In genomic region chr1:53330819-53331218, GRCh38 we compare ENCODE assay signal across 18 cellular contexts. TPM values are rescaled to one million over a fixed set of nuclear protein-coding genes. Genes with fewer than 3 reads are reported as not detected.
A peak's percentile ranks its signal among the peaks of the same experiment; 100 is the strongest.
DNase-seq lines count a peak whose midpoint lies in the region; ATAC-seq and TF ChIP-seq lines count a peak whose summit lies in the region.
"Had no signal": no experiment of that assay in that cellular context is flagged by ENCODE, and none has a peak within 500 bp of the region (broad histone marks: within the 10 kb centered on the region; RNA-seq: fewer than 3 reads in every experiment).

No MANE protein-coding gene starts in this region.

- 80 to 83% methylated on average over 5 of the region's 5 CpGs for WGBS in sigmoid colon, 2 donors

- H3K4me3 ChIP-seq in coronary artery, result no peak overlapping the region
- H3K4me3 ChIP-seq in sigmoid colon, result no peak overlapping the region
- H3K4me3 ChIP-seq: GM12878, smooth muscle cell, uterus had no signal

- TF ChIP-seq CTCF in coronary artery (IDR thresholded peaks at IDR 0.05), result no peak
- no peak for TF ChIP-seq CTCF in sigmoid colon (IDR thresholded peaks at IDR 0.05)
- TF ChIP-seq CTCF in GM10266 (IDR thresholded peaks at IDR 0.05; ENCODE audit: control insufficient read depth, insufficient read depth, low read depth, missing control alignments), result no peak

- no peaks in the 10 kb centered on the region for H3K36me3 ChIP-seq in sigmoid colon
- H3K36me3 ChIP-seq: uterus had no signal

- intact Hi-C loops in sigmoid colon (cut with DNase I), result no loop called here

- no peak for TF ChIP-seq EP300 in sigmoid colon (IDR thresholded peaks at IDR 0.05)

- no peak for ATAC-seq in HG03097 (IDR thresholded peaks at IDR 0.05; ENCODE audit: low FRiP score, unreplicated experiment)
- ATAC-seq: activated CD4-positive, alpha-beta T cell treated with anti-CD3 and anti-CD28 coated beads for 36 hours; GM12878; Panc1; stimulated activated naive B cell treated with anti-CD40 and anti-IgM and Interleukin-4, amounts not matched to agents 10 μg/mL and 1 μg/mL and 100 μg/mL, for 72 hours had no signal

- H3K4me1 ChIP-seq in sigmoid colon, result peaks cover 0 to 22% (median 20%) of the 10 kb centered on the region in 4 donors

- H3K9me3 ChIP-seq in sigmoid colon, result no peaks in the 10 kb centered on the region
- H3K9me3 ChIP-seq: uterus had no signal

- no peaks in the 10 kb centered on the region for H3K27me3 ChIP-seq in sigmoid colon
- H3K27me3 ChIP-seq: uterus had no signal

- no peak for TF ChIP-seq POLR2A in sigmoid colon (IDR thresholded peaks at IDR 0.05)

- H3K27ac ChIP-seq in coronary artery (no peak overlapping the region), sigmoid colon (no peak overlapping the region)
- H3K27ac ChIP-seq: uterus had no signal

- peak; percentile 42 for DNase-seq in activated effector memory CD4-positive, alpha-beta T cell treated with anti-CD3 and anti-CD28 coated beads, Interleukin-2, amount 50 U/mL, for 16 hours
- no peak for DNase-seq in activated effector memory CD4-positive, alpha-beta T cell treated with Interleukin-2 at 50 U/mL for 16 hours
- DNase-seq in M059J (ENCODE audit: low read depth), result peak; percentile 22
- peak; percentile 62 for DNase-seq in coronary artery (ENCODE audit: low spot score)
- DNase-seq in sigmoid colon, result peak; percentile 51
- no peak for DNase-seq in NCI-H446 treated with DMSO at 0.1 percent for 48 hours (lab: John Stamatoyannopoulos, UW)
- DNase-seq in GM10266 (ENCODE audit: extremely low spot score), result no peak
- DNase-seq: ACHN; activated CD4-positive, alpha-beta T cell treated with anti-CD3 and anti-CD28 coated beads for 36 hours; EL; NCI-H2081; occipital lobe; stimulated activated naive B cell treated with anti-CD40 and anti-IgM and Interleukin-4, amounts not matched to agents 10 μg/mL and 1 μg/mL and 100 μg/mL, for 72 hours had no signal

RNA-seq across cellular contexts. Expression of gene LRP8, which starts 2.9 kb away (rescaled TPM):
- total RNA-seq in M059J (2014; rRNA removed; shearing (Covaris generic)), result 36.0 and 57.4 TPM in 2 replicates
- 1 to 10 TPM; 1.1 to 1.7 (median 1.2) TPM for total RNA-seq in sigmoid colon
- polyA plus RNA-seq in sigmoid colon, result 1 to 10 TPM in 2 of 3 donors, under 1 TPM in 1; 0.69 to 7.8 (median 3.0) TPM

Comparison
In these comparisons a context has a peak if more than half of its experiments do, and no peak if none do; other contexts are left out.
1. DNase-seq: peak in activated effector memory CD4-positive, alpha-beta T cell treated with anti-CD3 and anti-CD28 coated beads, Interleukin-2, amount 50 U/mL, for 16 hours (single experiment), M059J (single experiment), coronary artery (single experiment) and sigmoid colon (single experiment); none in activated effector memory CD4-positive, alpha-beta T cell treated with Interleukin-2 at 50 U/mL for 16 hours (single experiment), NCI-H446 treated with DMSO at 0.1 percent for 48 hours (single experiment) and GM10266 (single experiment).
2. RNA of gene LRP8, which starts 2.9 kb away (total RNA-seq): 36.0 to 57.4 TPM in M059J; 1.1 to 1.7 TPM in sigmoid colon; every median in the first group is over 10 times any median in the second.